ENCODE assay signal across 21 cellular contexts in genomic region chr2:70518557-70518956, GRCh38. TPM values are rescaled to one million over a fixed set of nuclear protein-coding genes. Genes with fewer than 3 reads are reported as not detected.
DNase-seq lines count a peak whose midpoint lies in the region; ATAC-seq, FAIRE-seq and TF ChIP-seq lines count a peak whose summit lies in the region.
"Had no signal": no experiment of that assay in that cellular context is flagged by ENCODE, and none has a peak within 500 bp of the region (broad histone marks: within the 10 kb centered on the region; RNA-seq: fewer than 3 reads in every experiment).

No MANE protein-coding gene starts in this region.

- H3K9me1 ChIP-seq in keratinocyte (ENCODE audit: control insufficient read depth, extremely low read depth, insufficient read depth, low read length): peaks cover 20% of the 10 kb centered on the region

- peaks cover 15% of the 10 kb centered on the region in 2 donors for H3K4me1 Mint-ChIP-seq in effector memory CD8-positive, alpha-beta T cell (ENCODE audit: low read depth in 2 of 2)

- no peak overlapping the region for H3K4me3 Mint-ChIP-seq in effector memory CD8-positive, alpha-beta T cell
- H3K4me3 Mint-ChIP-seq: B cell; CD4-positive, alpha-beta memory T cell; GM23338; H9 had no signal

- peaks cover 0 to 6% (median 0%) of the 10 kb centered on the region in 11 experiments; a peak in 1 of 22 replicates for H3K9me3 ChIP-seq in BLaER1 treated with 17β-estradiol and CSF1 and Interleukin-3, amounts not matched to agents 10 nM and 100 nM (replicated peaks in 1 of 11)
- no peaks in the 10 kb centered on the region for H3K9me3 ChIP-seq in RWPE2 (ENCODE audit: severe bottlenecking)
- H3K9me3 ChIP-seq in keratinocyte (ENCODE audit: control insufficient read depth, low read depth, low read length): no peaks in the 10 kb centered on the region
- H3K9me3 ChIP-seq in osteoblast (ENCODE audit: low read depth, low read length): no peaks in the 10 kb centered on the region
- H3K9me3 ChIP-seq: Caco-2 had no signal

- TF ChIP-seq CTCF in RWPE2 (IDR thresholded peaks at IDR 0.05; ENCODE audit: poor library complexity, severe bottlenecking): no peak
- no peak for TF ChIP-seq CTCF in keratinocyte (optimal IDR thresholded peaks at IDR 0.05 in 1 of 3, IDR thresholded peaks at IDR 0.05 in 1 of 3, conservative IDR thresholded peaks at IDR 0.05 in 1 of 3; ENCODE audit: extremely low read depth in 1 of 3, insufficient read depth in 2 of 3, low read length in 3 of 3)
- no peak for TF ChIP-seq CTCF in osteoblast (IDR thresholded peaks at IDR 0.05; ENCODE audit: extremely low read depth, low read depth, low read length)

- H3K36me3 ChIP-seq in BLaER1 treated with 17β-estradiol and CSF1 and Interleukin-3, amounts not matched to agents 10 nM and 100 nM: peaks cover 0 to 4% (median 0%) of the 10 kb centered on the region in 11 experiments; a peak in 1 of 22 replicates
- peaks cover 31% of the 10 kb centered on the region for H3K36me3 ChIP-seq in RWPE2 (ENCODE audit: low read depth)
- H3K36me3 ChIP-seq in keratinocyte (ENCODE audit: control insufficient read depth in 2 of 2, extremely low read depth in 1 of 2, insufficient read depth in 2 of 2, low read length in 2 of 2): peaks cover 6 to 31% of the 10 kb centered on the region in 2 experiments
- no peaks in the 10 kb centered on the region for H3K36me3 ChIP-seq in osteoblast (ENCODE audit: insufficient read depth, low read length)

- H3K79me2 ChIP-seq in keratinocyte (ENCODE audit: control insufficient read depth, insufficient read depth, low read length) (peaks cover 99% of the 10 kb centered on the region), osteoblast (ENCODE audit: insufficient read depth, low read length) (no peaks in the 10 kb centered on the region)

- ATAC-seq in RWPE2 (ENCODE audit: low read depth): no peak
- ATAC-seq in effector memory CD8-positive, alpha-beta T cell (replicated peaks): no peak
- ATAC-seq: GM23338, HCT116 had no signal

- DNase-seq in RWPE2 (ENCODE audit: low spot score) (no peak), keratinocyte (ENCODE audit: low read depth, low spot score) (no peak), osteoblast (ENCODE audit: insufficient read length, low spot score, missing footprints) (peak; percentile 63), NCI-H748 treated with DMSO at 0.1 percent for 48 hours (lab: John Stamatoyannopoulos, UW) (no peak), AG08395 (ENCODE audit: low spot score) (no peak)
- DNase-seq in effector memory CD8-positive, alpha-beta T cell: no peak
- DNase-seq: C1 segment of cervical spinal cord; Caco-2; CD4-positive, alpha-beta memory T cell; DMS 273 treated with DMSO at 0.1 percent for 48 hours; DMS79; EL; GDM1; H9 had no signal

- no peak overlapping the region for H3K27ac Mint-ChIP-seq in effector memory CD8-positive, alpha-beta T cell
- H3K27ac Mint-ChIP-seq: B cell; CD4-positive, alpha-beta memory T cell; GM23338; H9 had no signal

- FAIRE-seq in keratinocyte (lab: Jason Lieb, UNC): no peak
- FAIRE-seq: D721Med, GM12891, GM18507 had no signal

- H3K9me3 Mint-ChIP-seq in effector memory CD8-positive, alpha-beta T cell: no peaks in the 10 kb centered on the region
- H3K9me3 Mint-ChIP-seq: CD4-positive, alpha-beta memory T cell; GM23338; H9 had no signal

- H3K4me3 ChIP-seq in BLaER1 treated with 17β-estradiol and CSF1 and Interleukin-3, amounts not matched to agents 10 nM and 100 nM: no peak overlapping the region
- no peak overlapping the region for H3K4me3 ChIP-seq in RWPE2 (ENCODE audit: severe bottlenecking)
- no peak overlapping the region for H3K4me3 ChIP-seq in keratinocyte (ENCODE audit: control insufficient read depth in 2 of 3, extremely low read depth in 1 of 3, insufficient read depth in 2 of 3, low read depth in 1 of 3, low read length in 3 of 3)
- no peak overlapping the region for H3K4me3 ChIP-seq in osteoblast (ENCODE audit: insufficient read depth, low read length)
- H3K4me3 ChIP-seq: GM23338 had no signal

- peaks cover 14 to 100% (median 63%) of the 10 kb centered on the region in 10 experiments for H3K4me1 ChIP-seq in BLaER1 treated with 17β-estradiol and CSF1 and Interleukin-3, amounts not matched to agents 10 nM and 100 nM
- peaks cover 81% of the 10 kb centered on the region for H3K4me1 ChIP-seq in RWPE2 (ENCODE audit: insufficient read depth, poor library complexity, severe bottlenecking)
- peaks cover 88% of the 10 kb centered on the region for H3K4me1 ChIP-seq in keratinocyte (ENCODE audit: control insufficient read depth, extremely low read depth, insufficient read depth, low read length)
- H3K4me1 ChIP-seq in osteoblast (ENCODE audit: insufficient read depth, low read length): no peaks in the 10 kb centered on the region
- H3K4me1 ChIP-seq: Caco-2 had no signal

- no peaks in the 10 kb centered on the region for H3K27me3 ChIP-seq in BLaER1 treated with 17β-estradiol and CSF1 and Interleukin-3, amounts not matched to agents 10 nM and 100 nM
- no peaks in the 10 kb centered on the region for H3K27me3 ChIP-seq in RWPE2 (ENCODE audit: insufficient read depth, poor library complexity, severe bottlenecking)
- no peaks in the 10 kb centered on the region for H3K27me3 ChIP-seq in keratinocyte (ENCODE audit: control insufficient read depth, extremely low read depth, insufficient read depth, low read length)
- H3K27me3 ChIP-seq in osteoblast (ENCODE audit: insufficient read depth, low read length): no peaks in the 10 kb centered on the region

- H3K36me3 Mint-ChIP-seq in effector memory CD8-positive, alpha-beta T cell (ENCODE audit: insufficient read depth): peaks cover 3% of the 10 kb centered on the region
- H3K36me3 Mint-ChIP-seq: CD4-positive, alpha-beta memory T cell had no signal

- H2AFZ ChIP-seq in keratinocyte (ENCODE audit: control insufficient read depth, low read length) (no peak overlapping the region), osteoblast (ENCODE audit: low read length) (no peak overlapping the region)
- H2AFZ ChIP-seq: GM23338 had no signal

- no peaks in the 10 kb centered on the region for H4K20me1 ChIP-seq in BLaER1 treated with 17β-estradiol and CSF1 and Interleukin-3, amounts not matched to agents 10 nM and 100 nM
- H4K20me1 ChIP-seq in keratinocyte (ENCODE audit: control insufficient read depth, extremely low read depth, insufficient read depth, low read length) (peaks cover 25% of the 10 kb centered on the region), osteoblast (ENCODE audit: insufficient read depth, low read length) (no peaks in the 10 kb centered on the region)

- H3K27me3 Mint-ChIP-seq in effector memory CD8-positive, alpha-beta T cell: no peaks in the 10 kb centered on the region
- H3K27me3 Mint-ChIP-seq: CD4-positive, alpha-beta memory T cell had no signal

- no peak overlapping the region for H3K9ac ChIP-seq in BLaER1 treated with 17β-estradiol and CSF1 and Interleukin-3, amounts not matched to agents 10 nM and 100 nM
- no peak overlapping the region for H3K9ac ChIP-seq in keratinocyte (ENCODE audit: control insufficient read depth, extremely low read depth, insufficient read depth, low read length)

- H3K4me2 ChIP-seq in BLaER1 treated with 17β-estradiol and CSF1 and Interleukin-3, amounts not matched to agents 10 nM and 100 nM: peak overlapping the region; percentile 16 to 93 (median 81); a peak in 18 of 22 replicates
- H3K4me2 ChIP-seq in keratinocyte (ENCODE audit: control insufficient read depth, extremely low read depth, insufficient read depth, low read depth, low read length) (no peak overlapping the region), osteoblast (ENCODE audit: insufficient read depth, low read length) (no peak overlapping the region)
- H3K4me2 ChIP-seq: GM23338 had no signal

- H3K27ac ChIP-seq in BLaER1 treated with 17β-estradiol and CSF1 and Interleukin-3, amounts not matched to agents 10 nM and 100 nM: peak overlapping the region in 4 of 11 experiments; percentile 74 to 81 (median 77); a peak in 6 of 22 replicates
- H3K27ac ChIP-seq in RWPE2 (ENCODE audit: poor library complexity, severe bottlenecking): peak overlapping the region; percentile 97
- H3K27ac ChIP-seq in keratinocyte (ENCODE audit: control insufficient read depth, insufficient read depth, low read length): peak overlapping the region; percentile 78
- no peak overlapping the region for H3K27ac ChIP-seq in osteoblast (ENCODE audit: low read depth, low read length)

- dilution Hi-C loops in keratinocyte (cut with MboI; ENCODE audit: extremely low pct_ligation_motif_present, low sequenced_read_pairs): no loop called here

RNA-seq across cellular contexts. Expression of gene TGFA, which starts 35.1 kb away (rescaled TPM):
- polyA plus RNA-seq in keratinocyte: 26.6 to 71.8 TPM (median 51.7 TPM) in 3 replicates
- polyA plus RNA-seq in keratinocyte (2011; ENCODE audit: low read depth): 45.8 TPM
- polyA plus RNA-seq in keratinocyte (2011; cell fraction: cytosol; rRNA removed): 35.1 and 39.9 TPM in 2 replicates
- polyA plus RNA-seq in keratinocyte (2011; cell fraction: nucleus; rRNA removed): 46.4 and 47.9 TPM in 2 replicates
- 45.8 and 70.2 TPM in 2 replicates for polyA plus RNA-seq in keratinocyte (2012; ENCODE audit: low replicate concordance)
- 42.6 to 126 TPM (median 65.6 TPM) in 3 replicates for polyA minus RNA-seq in keratinocyte
- 76.2 TPM for polyA minus RNA-seq in keratinocyte (2011; cell fraction: cytosol; rRNA and poly(A)+ RNA removed)
- polyA minus RNA-seq in keratinocyte (2011; cell fraction: nucleus; rRNA and poly(A)+ RNA removed): 66.3 and 93.9 TPM in 2 replicates
- total RNA-seq in osteoblast: not detected in 2 replicates
- total RNA-seq: B cell had no signal

Comparison
In these comparisons a context has a peak if more than half of its experiments do, and no peak if none do; other contexts are left out.
1. H3K4me2 ChIP-seq: peak in BLaER1 treated with 17β-estradiol and CSF1 and Interleukin-3, amounts not matched to agents 10 nM and 100 nM (11 of 11); none in keratinocyte (single experiment) and osteoblast (single experiment).